8 cellular contexts compared by ENCODE assay signal in the genomic region with DNA sequence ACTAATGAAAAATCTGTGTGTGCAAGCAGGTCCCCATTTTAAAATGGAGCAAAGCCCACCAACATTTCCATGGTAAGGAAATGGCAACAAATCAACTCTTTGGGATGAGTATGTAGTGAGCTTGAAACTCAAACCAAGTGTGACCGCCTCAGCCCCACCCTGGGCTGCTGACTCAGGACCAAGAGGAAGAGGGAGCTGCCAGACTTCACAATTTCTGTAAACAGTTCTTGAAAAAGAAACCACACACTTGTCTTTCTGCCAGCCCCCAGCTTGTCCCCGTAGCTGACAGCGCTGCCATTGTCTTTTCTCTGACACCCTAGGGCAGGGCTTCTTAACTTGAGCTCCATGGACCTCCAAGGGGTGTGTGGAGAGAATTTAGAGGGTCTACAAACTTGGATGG. TPM values are rescaled to one million over a fixed set of nuclear protein-coding genes. Genes with fewer than 3 reads are reported as not detected.
A peak's percentile ranks its signal among the peaks of the same experiment; 100 is the strongest.
DNase-seq lines count a peak whose midpoint lies in the region; ATAC-seq and TF ChIP-seq lines count a peak whose summit lies in the region.

No MANE protein-coding gene starts in this region.

- H3K36me3 ChIP-seq in mammary epithelial cell (ENCODE audit: insufficient read depth, low read length) (no peaks in the 10 kb centered on the region), lower lobe of right lung (no peaks in the 10 kb centered on the region), uterus (no peaks in the 10 kb centered on the region)

- H3K4me1 ChIP-seq in mammary epithelial cell (ENCODE audit: insufficient read depth, low read length) (peaks cover 5% of the 10 kb centered on the region), lower lobe of right lung (peaks cover 58% of the 10 kb centered on the region), uterus (no peaks in the 10 kb centered on the region)

- 20% methylated on average over 3 of the region's 3 CpGs for WGBS in mammary epithelial cell (ENCODE audit: low coverage, missing lambda C conversion rate)

- ATAC-seq in GM19023 (IDR thresholded peaks at IDR 0.05; ENCODE audit: unreplicated experiment): peak; percentile 52
- peak; percentile 74 for ATAC-seq in lower lobe of right lung
- no peak for ATAC-seq in HG03025 (IDR thresholded peaks at IDR 0.05; ENCODE audit: low FRiP score, unreplicated experiment)

- no TSS peak for BruUV-seq in mammary epithelial cell (replicated peaks; lab: Mats Ljungman, UMichigan)

- no peak for TF ChIP-seq CTCF in AG04449 (IDR thresholded peaks at IDR 0.05; ENCODE audit: insufficient read depth, low read length, missing control alignments)
- no peak for TF ChIP-seq CTCF in mammary epithelial cell (conservative IDR thresholded peaks at IDR 0.05 in 1 of 2, IDR thresholded peaks at IDR 0.05 in 1 of 2; ENCODE audit: extremely low read depth in 1 of 2, insufficient read depth in 1 of 2, low read depth in 1 of 2, low read length in 2 of 2)
- TF ChIP-seq CTCF in lower lobe of right lung (IDR thresholded peaks at IDR 0.05): no peak
- no peak for TF ChIP-seq CTCF in uterus (IDR thresholded peaks at IDR 0.05)

- H4K20me1 ChIP-seq in mammary epithelial cell (ENCODE audit: insufficient read depth, low read length): no peaks in the 10 kb centered on the region

- DNase-seq in AG04449 (ENCODE audit: low read depth, low spot score) (peak; percentile 33), NOMO-1 treated with dmso at 0.1 percent for 144 hours (lab: John Stamatoyannopoulos, UW; ENCODE audit: unreplicated experiment) (peak; percentile 28), mammary epithelial cell (peak; percentile 39), lower lobe of right lung (peak; percentile 65), uterus (peak; percentile 45 to 49), NCI-H524 (lab: John Stamatoyannopoulos, UW) (no peak)

- intact Hi-C loops in mammary epithelial cell (cut with micrococcal nuclease) (no loop called here), lower lobe of right lung (cut with DNase I) (no loop called here), uterus (cut with DNase I; ENCODE audit: low total_unique reads) (loop anchor here (10.0 kb wide), 1 partner anchor 97 kb away; no protein-coding TSS in a partner anchor)

- H3K27ac ChIP-seq in mammary epithelial cell (ENCODE audit: insufficient read depth, low read depth, low read length): no peak overlapping the region
- H3K27ac ChIP-seq in lower lobe of right lung: peak overlapping the region; percentile 73
- H3K27ac ChIP-seq in uterus: peak overlapping the region; percentile 53 to 54

- H3K4me3 ChIP-seq in AG04449 (ENCODE audit: low read depth, low read length) (no peak overlapping the region), mammary epithelial cell (replicated peaks in 1 of 3; ENCODE audit: insufficient read depth in 1 of 3, low read depth in 2 of 3, low read length in 3 of 3) (no peak overlapping the region), lower lobe of right lung (no peak overlapping the region), uterus (no peak overlapping the region)

- no peak overlapping the region for H3K4me2 ChIP-seq in mammary epithelial cell (ENCODE audit: insufficient read depth, low read depth, low read length)

- peak overlapping the region; percentile 3 for H2AFZ ChIP-seq in mammary epithelial cell (ENCODE audit: low read depth, low read length)

- dilution Hi-C loops in mammary epithelial cell (cut with HindIII; ENCODE audit: low sequenced_read_pairs): no loop called here

- in situ Hi-C loops in mammary epithelial cell (cut with MboI; ENCODE audit: low sequenced_read_pairs in 2 of 2): loop anchor here (10.0 kb wide), 2 partner anchors 107 to 117 kb away; no protein-coding TSS in a partner anchor

- no peaks in the 10 kb centered on the region for H3K27me3 ChIP-seq in mammary epithelial cell (ENCODE audit: insufficient read depth, low read length)
- H3K27me3 ChIP-seq in lower lobe of right lung (ENCODE audit: low read depth): no peaks in the 10 kb centered on the region
- no peaks in the 10 kb centered on the region for H3K27me3 ChIP-seq in uterus

- H3K9me3 ChIP-seq in mammary epithelial cell (replicated peaks; ENCODE audit: insufficient read depth, low read length): no peaks in the 10 kb centered on the region
- no peaks in the 10 kb centered on the region for H3K9me3 ChIP-seq in lower lobe of right lung
- no peaks in the 10 kb centered on the region for H3K9me3 ChIP-seq in uterus

- no peaks in the 10 kb centered on the region for H3K79me2 ChIP-seq in mammary epithelial cell (ENCODE audit: insufficient read depth, low read length)

- H3K9ac ChIP-seq in mammary epithelial cell (ENCODE audit: insufficient read depth, low read length): no peak overlapping the region

- POLR2A ChIA-PET in AG04449 (lab: Yijun Ruan, JAX): interaction anchor here (0.9 to 1.4 kb wide), 2 partner anchors 11 to 92 kb away, joined by 4 to 6 read pairs; a partner anchor contains a TSS

- TF ChIP-seq POLR2A in uterus (IDR thresholded peaks at IDR 0.05): no peak

- CTCF ChIA-PET in AG04449 (lab: Yijun Ruan, JAX): interaction anchor here (0.8 kb wide), 1 partner anchor 9 kb away, joined by 3 read pairs; no protein-coding TSS in a partner anchor
- CTCF ChIA-PET in mammary epithelial cell (lab: Charles Lee; ENCODE audit: low non-redundant PET): no interaction called here

RNA-seq across cellular contexts. Expression of a gene that starts 10.3 kb away (rescaled TPM):
- total RNA-seq in mammary epithelial cell: 1 to 10 TPM; 1.8 to 1.9 TPM
- polyA plus RNA-seq in mammary epithelial cell: 0.65 TPM
- polyA minus RNA-seq in mammary epithelial cell: 0.72 TPM
- 9.9 TPM for total RNA-seq in lower lobe of right lung
- 10 to 100 TPM in 1 of 4 donors, 1 to 10 TPM in 3; 2.3 to 23.3 (median 6.1) TPM for total RNA-seq in uterus

Comparison
In these comparisons a context has a peak if more than half of its experiments do, and no peak if none do; other contexts are left out.
1. DNase-seq: peak in AG04449 (single experiment), NOMO-1 treated with dmso at 0.1 percent for 144 hours (single experiment), mammary epithelial cell (single experiment), lower lobe of right lung (single experiment) and uterus (2 of 2); none in NCI-H524 (0 of 2).